23 cellular contexts compared by ENCODE assay signal in the genomic region with DNA sequence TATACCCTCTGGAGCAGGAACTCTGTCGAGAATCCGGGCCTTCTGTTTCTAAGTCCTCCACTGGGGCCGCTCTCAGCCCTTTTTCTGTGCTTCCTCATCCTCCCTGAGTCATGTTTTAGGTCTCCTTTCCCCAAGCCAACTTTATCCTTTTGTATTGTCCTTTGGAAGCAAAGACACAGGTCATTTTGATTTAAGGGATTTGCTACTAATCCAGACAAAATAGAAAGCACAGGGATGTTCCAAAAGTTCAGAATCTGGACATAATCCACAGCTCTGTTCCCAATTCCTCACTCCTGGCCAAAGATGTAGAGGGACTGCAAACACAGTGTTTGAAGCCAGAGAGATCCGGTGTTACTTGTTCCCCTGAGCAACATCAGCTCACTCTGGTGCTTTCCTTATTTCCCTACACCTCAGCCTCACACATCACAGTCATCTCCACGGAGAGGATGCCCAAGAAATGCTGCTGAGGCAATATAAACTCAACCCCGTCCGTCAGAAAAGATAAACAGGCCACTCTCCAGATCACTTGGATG.
DNase-seq lines count a peak whose midpoint lies in the region; ATAC-seq and TF ChIP-seq lines count a peak whose summit lies in the region.
"Had no signal": no experiment of that assay in that cellular context is flagged by ENCODE, and none has a peak within 500 bp of the region (broad histone marks: within the 10 kb centered on the region; RNA-seq: fewer than 3 reads in every experiment).

No MANE protein-coding gene starts in this region.

- no peak for DNase-seq in T-helper 1 cell
- DNase-seq in endothelial cell (ENCODE audit: low spot score): no peak
- no peak for DNase-seq in neural crest cell (ENCODE audit: low read depth, low spot score)
- no peak for DNase-seq in transverse colon
- no peak for DNase-seq in activated CD8-positive, alpha-beta T cell treated with anti-CD3 and anti-CD28 coated beads for 36 hours
- no peak for DNase-seq in dermis blood vessel endothelial cell
- DNase-seq: Calu3; CD4-positive, alpha-beta memory T cell; DMS53; EL; GOT3; KBM-7; NCI-H1417; NCI-H187; NCI-H2107; NCI-H510A treated with DMSO at 0.1 percent for 48 hours; NCI-H774 had no signal

- in situ Hi-C loops in transverse colon (cut with MboI; ENCODE audit: low pct_ligation_motif_present in 1 of 4, low pct_unique_long_range_greater_than_20kb in 1 of 4, low sequenced_read_pairs in 3 of 4): no loop called here

- peak overlapping the region in 3 of 4 donors; percentile 2 to 32 (median 10) for H3K27ac ChIP-seq in transverse colon
- H3K27ac ChIP-seq: 22Rv1 had no signal

- no peak for TF ChIP-seq EP300 in transverse colon (IDR thresholded peaks at IDR 0.05; ENCODE audit: low read depth)

- peaks cover 28% of the 10 kb centered on the region for H3K4me1 Mint-ChIP-seq in T-helper 1 cell treated with Interleukin-12 subunit alpha and Interleukin-12 subunit beta and Interleukin-4 antibody, amounts not matched to agents 30 μg/mL and 1 μg/mL, for 36 hours (ENCODE audit: low read depth)
- H3K4me1 Mint-ChIP-seq in endothelial cell (ENCODE audit: unreplicated experiment): peaks cover 30% of the 10 kb centered on the region
- H3K4me1 Mint-ChIP-seq in neural crest cell: peaks cover 33% of the 10 kb centered on the region
- peaks cover 15% of the 10 kb centered on the region for H3K4me1 Mint-ChIP-seq in activated CD8-positive, alpha-beta T cell treated with anti-CD3 and anti-CD28 coated beads for 36 hours (ENCODE audit: low read depth)

- CTCF ChIA-PET in activated CD8-positive, alpha-beta T cell treated with anti-CD3 and anti-CD28 coated beads for 36 hours (lab: Charles Lee): no interaction called here

- no peaks in the 10 kb centered on the region for H3K9me3 Mint-ChIP-seq in T-helper 1 cell treated with Interleukin-12 subunit alpha and Interleukin-12 subunit beta and Interleukin-4 antibody, amounts not matched to agents 30 μg/mL and 1 μg/mL, for 36 hours
- no peaks in the 10 kb centered on the region for H3K9me3 Mint-ChIP-seq in endothelial cell (ENCODE audit: unreplicated experiment)
- H3K9me3 Mint-ChIP-seq in neural crest cell: no peaks in the 10 kb centered on the region
- H3K9me3 Mint-ChIP-seq in activated CD8-positive, alpha-beta T cell treated with anti-CD3 and anti-CD28 coated beads for 36 hours: no peaks in the 10 kb centered on the region

- no peaks in the 10 kb centered on the region for H3K36me3 ChIP-seq in transverse colon

- H3K9me3 ChIP-seq in transverse colon: no peaks in the 10 kb centered on the region

- no peak for ATAC-seq in activated CD8-positive, alpha-beta T cell treated with anti-CD3 and anti-CD28 coated beads for 36 hours
- ATAC-seq in GM21423 (IDR thresholded peaks at IDR 0.05; ENCODE audit: unreplicated experiment): no peak
- ATAC-seq: GM12878, Right ventricle myocardium inferior had no signal

- H3K27me3 ChIP-seq in transverse colon: no peaks in the 10 kb centered on the region

- POLR2A ChIA-PET in activated CD8-positive, alpha-beta T cell treated with anti-CD3 and anti-CD28 coated beads for 36 hours (lab: Charles Lee): no interaction called here

- H3K4me3 ChIP-seq in transverse colon: no peak overlapping the region
- H3K4me3 ChIP-seq: GM12878 had no signal

- intact Hi-C loops in transverse colon (cut with DNase I; ENCODE audit: low total_unique reads): no loop called here
- intact Hi-C loops in activated CD8-positive, alpha-beta T cell treated with anti-CD3 and anti-CD28 coated beads for 36 hours (cut with micrococcal nuclease): no loop called here

- TF ChIP-seq CTCF in endothelial cell (IDR thresholded peaks at IDR 0.05; ENCODE audit: unreplicated experiment) (no peak), neural crest cell (conservative IDR thresholded peaks at IDR 0.05) (no peak), transverse colon (IDR thresholded peaks at IDR 0.05) (no peak)
- no peak for TF ChIP-seq CTCF in activated CD8-positive, alpha-beta T cell treated with anti-CD3 and anti-CD28 coated beads for 36 hours (IDR thresholded peaks at IDR 0.05)

- peak overlapping the region; percentile 38 for H3K27ac Mint-ChIP-seq in T-helper 1 cell treated with Interleukin-12 subunit alpha and Interleukin-12 subunit beta and Interleukin-4 antibody, amounts not matched to agents 30 μg/mL and 1 μg/mL, for 36 hours
- peak overlapping the region; percentile 59 for H3K27ac Mint-ChIP-seq in endothelial cell (ENCODE audit: unreplicated experiment)
- H3K27ac Mint-ChIP-seq in neural crest cell (ENCODE audit: unreplicated experiment): peak overlapping the region; percentile 15
- H3K27ac Mint-ChIP-seq in activated CD8-positive, alpha-beta T cell treated with anti-CD3 and anti-CD28 coated beads for 36 hours: no peak overlapping the region
- H3K27ac Mint-ChIP-seq: B cell had no signal

- no peak overlapping the region for H3K4me3 Mint-ChIP-seq in T-helper 1 cell treated with Interleukin-12 subunit alpha and Interleukin-12 subunit beta and Interleukin-4 antibody, amounts not matched to agents 30 μg/mL and 1 μg/mL, for 36 hours
- H3K4me3 Mint-ChIP-seq in endothelial cell (ENCODE audit: unreplicated experiment): no peak overlapping the region
- H3K4me3 Mint-ChIP-seq in neural crest cell: no peak overlapping the region
- H3K4me3 Mint-ChIP-seq in activated CD8-positive, alpha-beta T cell treated with anti-CD3 and anti-CD28 coated beads for 36 hours: no peak overlapping the region
- H3K4me3 Mint-ChIP-seq: B cell; CD4-positive, alpha-beta memory T cell had no signal

- peaks cover 0 to 18% (median 6%) of the 10 kb centered on the region in 4 donors for H3K4me1 ChIP-seq in transverse colon

- WGBS in transverse colon (ENCODE audit: low coverage in 1 of 2), 2 donors: 67 to 71% methylated on average over 2 to 7 of the region's 7 CpGs

- peaks cover 31% of the 10 kb centered on the region for H3K27me3 Mint-ChIP-seq in T-helper 1 cell treated with Interleukin-12 subunit alpha and Interleukin-12 subunit beta and Interleukin-4 antibody, amounts not matched to agents 30 μg/mL and 1 μg/mL, for 36 hours (ENCODE audit: low read depth)
- peaks cover 2% of the 10 kb centered on the region for H3K27me3 Mint-ChIP-seq in endothelial cell (ENCODE audit: unreplicated experiment)
- H3K27me3 Mint-ChIP-seq in neural crest cell (ENCODE audit: low read depth): no peaks in the 10 kb centered on the region
- no peaks in the 10 kb centered on the region for H3K27me3 Mint-ChIP-seq in activated CD8-positive, alpha-beta T cell treated with anti-CD3 and anti-CD28 coated beads for 36 hours

- peaks cover 6% of the 10 kb centered on the region for H3K36me3 Mint-ChIP-seq in T-helper 1 cell treated with Interleukin-12 subunit alpha and Interleukin-12 subunit beta and Interleukin-4 antibody, amounts not matched to agents 30 μg/mL and 1 μg/mL, for 36 hours (ENCODE audit: low read depth)
- H3K36me3 Mint-ChIP-seq in endothelial cell (ENCODE audit: low read depth, unreplicated experiment) (no peaks in the 10 kb centered on the region), neural crest cell (ENCODE audit: low read depth) (no peaks in the 10 kb centered on the region)
- H3K36me3 Mint-ChIP-seq in activated CD8-positive, alpha-beta T cell treated with anti-CD3 and anti-CD28 coated beads for 36 hours (ENCODE audit: low read depth): no peaks in the 10 kb centered on the region
- H3K36me3 Mint-ChIP-seq: CD4-positive, alpha-beta memory T cell had no signal

- TF ChIP-seq POLR2A in transverse colon (IDR thresholded peaks at IDR 0.05): no peak
